ENCODE assay signal across 1 cellular context in genomic region chr1:32351077-32351858, GRCh38.
TF ChIP-seq lines count a peak whose summit lies in the region.

No MANE protein-coding gene starts in this region.

TF ChIP-seq in HepG2, 621 proteins besides CTCF, POLR2A, EP300 and RAD21 (continued from another document and continues in another):
- TF ChIP-seq JDP2 (CRISPR knock-in tag; IDR thresholded peaks at IDR 0.05; ENCODE audit: borderline replicate concordance) (no peak; the same call in 1 of the 2 replicates), ZNF678 (CRISPR knock-in tag; IDR thresholded peaks at IDR 0.05) (no peak), CC2D1A (CRISPR knock-in tag; IDR thresholded peaks at IDR 0.05) (no peak), SOX5 (CRISPR knock-in tag; IDR thresholded peaks at IDR 0.05; ENCODE audit: borderline replicate concordance) (peak; percentile 35; the same call in 1 of the 2 replicates), ZNF615 (CRISPR knock-in tag; IDR thresholded peaks at IDR 0.05; ENCODE audit: borderline replicate concordance) (no peak), CREBL2 (CRISPR knock-in tag; IDR thresholded peaks at IDR 0.05; ENCODE audit: borderline replicate concordance) (no peak; the same call in 1 of the 2 replicates), SNAPC5 (CRISPR knock-in tag; IDR thresholded peaks at IDR 0.05; ENCODE audit: borderline replicate concordance) (0 out of 2 replicates have a peak, but pooled peaks have one; percentile 81), SYNCRIP (IDR thresholded peaks at IDR 0.05; ENCODE audit: insufficient read depth, low read depth, low read length) (no peak), ZNF276 (CRISPR knock-in tag; IDR thresholded peaks at IDR 0.05; ENCODE audit: low read depth) (no peak), ZNF577 (CRISPR knock-in tag; IDR thresholded peaks at IDR 0.05; ENCODE audit: borderline replicate concordance, low read depth) (no peak), ZNF263 (CRISPR knock-in tag; IDR thresholded peaks at IDR 0.05) (peak; percentile 39; the same call in 1 of the 2 replicates), ATF3 (CRISPR knock-in tag; IDR thresholded peaks at IDR 0.05) (peak; percentile 50; the same call in 1 of the 2 replicates), TFDP2 (CRISPR knock-in tag; IDR thresholded peaks at IDR 0.05) (peak; percentile 86), FOXA3 (CRISPR knock-in tag; IDR thresholded peaks at IDR 0.05) (peak; percentile 41; the same call in 1 of the 2 replicates), CCAR2 (optimal IDR thresholded peaks at IDR 0.05; ENCODE audit: low read depth, low read length) (no peak), ZNF75D (CRISPR knock-in tag; IDR thresholded peaks at IDR 0.05; ENCODE audit: borderline replicate concordance) (no peak), NR2F6 (IDR thresholded peaks at IDR 0.05) (no peak), NR2F6 (CRISPR knock-in tag; IDR thresholded peaks at IDR 0.05) (peak; percentile 59), SETDB1 (CRISPR knock-in tag; IDR thresholded peaks at IDR 0.05; ENCODE audit: borderline replicate concordance) (0 out of 2 replicates have a peak, but pooled peaks have one; percentile 41), CBX2 (IDR thresholded peaks at IDR 0.05; ENCODE audit: low read depth, low read length) (no peak), CBX2 (CRISPR knock-in tag; IDR thresholded peaks at IDR 0.05; ENCODE audit: low read depth) (no peak), REXO4 (CRISPR knock-in tag; IDR thresholded peaks at IDR 0.05; ENCODE audit: borderline replicate concordance) (0 out of 2 replicates have a peak, but pooled peaks have one; percentile 44), PHB2 (IDR thresholded peaks at IDR 0.05; ENCODE audit: partially characterized antibody) (no peak), CENPT (CRISPR knock-in tag; IDR thresholded peaks at IDR 0.05; ENCODE audit: low read depth) (0 out of 2 replicates have a peak, but pooled peaks have one; percentile 41), ZNF607 (CRISPR knock-in tag; IDR thresholded peaks at IDR 0.05; ENCODE audit: borderline replicate concordance) (peak; percentile 71; the same call in 1 of the 2 replicates), CREM (IDR thresholded peaks at IDR 0.05) (no peak), CREM (CRISPR knock-in tag; IDR thresholded peaks at IDR 0.05) (no peak), HNRNPL (IDR thresholded peaks at IDR 0.05; ENCODE audit: low read depth, low read length) (no peak), ELF3 (CRISPR knock-in tag; IDR thresholded peaks at IDR 0.05) (peak; percentile 58; the same call in 1 of the 2 replicates), SPEN (CRISPR knock-in tag; IDR thresholded peaks at IDR 0.05; ENCODE audit: low read depth) (peak; percentile 89), HNRNPUL1 (IDR thresholded peaks at IDR 0.05; ENCODE audit: low read depth, low read length) (no peak), EED (CRISPR knock-in tag; IDR thresholded peaks at IDR 0.05) (no peak; the same call in 1 of the 2 replicates), ZNF33B (CRISPR knock-in tag; IDR thresholded peaks at IDR 0.05) (no peak; the same call in 1 of the 2 replicates), NFIC (IDR thresholded peaks at IDR 0.05; ENCODE audit: low read length) (no peak), ZNF329 (CRISPR knock-in tag; IDR thresholded peaks at IDR 0.05; ENCODE audit: low read depth) (0 out of 2 replicates have a peak, but pooled peaks have one; percentile 34), ZNF501 (CRISPR knock-in tag; IDR thresholded peaks at IDR 0.05) (no peak), GABPA (IDR thresholded peaks at IDR 0.05; ENCODE audit: low read depth, low read length) (peak; percentile 25; the same call in 1 of the 2 replicates), GABPA (CRISPR knock-in tag; IDR thresholded peaks at IDR 0.05; ENCODE audit: low read depth) (peak; percentile 57; the same call in 1 of the 2 replicates), SNAPC2 (CRISPR knock-in tag; IDR thresholded peaks at IDR 0.05) (0 out of 2 replicates have a peak, but pooled peaks have one; percentile 5), ZNF260 (CRISPR knock-in tag; IDR thresholded peaks at IDR 0.05; ENCODE audit: borderline replicate concordance, low read depth) (no peak), ZNF264 (CRISPR knock-in tag; IDR thresholded peaks at IDR 0.05) (0 out of 2 replicates have a peak, but pooled peaks have one; percentile 34), PLSCR1 (CRISPR knock-in tag; IDR thresholded peaks at IDR 0.05; ENCODE audit: borderline replicate concordance) (no peak; the same call in 1 of the 2 replicates), RBM39 (IDR thresholded peaks at IDR 0.05; ENCODE audit: low read depth, low read length, poor library complexity, severe bottlenecking) (no peak), THAP11 (CRISPR knock-in tag; IDR thresholded peaks at IDR 0.05) (peak; percentile 26), SATB2 (CRISPR knock-in tag; IDR thresholded peaks at IDR 0.05) (peak; percentile 75; the same call in 1 of the 2 replicates), ZNF644 (CRISPR knock-in tag; IDR thresholded peaks at IDR 0.05; ENCODE audit: low read depth) (no peak), ZZZ3 (CRISPR knock-in tag; IDR thresholded peaks at IDR 0.05; ENCODE audit: borderline replicate concordance) (no peak), ZNF777 (CRISPR knock-in tag; IDR thresholded peaks at IDR 0.05) (no peak), ARID3A (IDR thresholded peaks at IDR 0.05; ENCODE audit: low read depth, low read length) (no peak), LRRFIP1 (CRISPR knock-in tag; conservative IDR thresholded peaks at IDR 0.05) (no peak), ONECUT2 (CRISPR knock-in tag; IDR thresholded peaks at IDR 0.05) (no peak), KLF11 (CRISPR knock-in tag; IDR thresholded peaks at IDR 0.05) (0 out of 2 replicates have a peak, but pooled peaks have one; percentile 59), TARDBP (CRISPR knock-in tag; IDR thresholded peaks at IDR 0.05) (peak; percentile 38; the same call in 1 of the 2 replicates), NR3C1 (CRISPR knock-in tag; IDR thresholded peaks at IDR 0.05) (no peak), SALL1 (CRISPR knock-in tag; IDR thresholded peaks at IDR 0.05) (peak; percentile 61), PRMT3 (CRISPR knock-in tag; IDR thresholded peaks at IDR 0.05; ENCODE audit: borderline replicate concordance, low read depth) (peak; percentile 24; the same call in 1 of the 2 replicates), ZNF496 (CRISPR knock-in tag; IDR thresholded peaks at IDR 0.05; ENCODE audit: insufficient replicate concordance) (no peak), ZNF652 (CRISPR knock-in tag; IDR thresholded peaks at IDR 0.05; ENCODE audit: borderline replicate concordance, low read depth) (0 out of 2 replicates have a peak, but pooled peaks have one; percentile 44), ZBTB39 (CRISPR knock-in tag; IDR thresholded peaks at IDR 0.05) (no peak), ZNF563 (CRISPR knock-in tag; IDR thresholded peaks at IDR 0.05) (peak; percentile 81), ZNF333 (CRISPR knock-in tag; IDR thresholded peaks at IDR 0.05; ENCODE audit: borderline replicate concordance) (no peak), POLR2AphosphoS5 (IDR thresholded peaks at IDR 0.05; ENCODE audit: low read depth, low read length) (peak; percentile 72), UBTF (CRISPR knock-in tag; IDR thresholded peaks at IDR 0.05) (no peak; the same call in 1 of the 2 replicates), FOXP1 (IDR thresholded peaks at IDR 0.05) (no peak), FOXP1 (CRISPR knock-in tag; IDR thresholded peaks at IDR 0.05) (no peak)
